9 cellular contexts compared by ENCODE assay signal in genomic region chr18:37578886-37579513, GRCh38. TPM values are rescaled to one million over a fixed set of nuclear protein-coding genes. Genes with fewer than 3 reads are reported as not detected.
DNase-seq lines count a peak whose midpoint lies in the region; ATAC-seq and TF ChIP-seq lines count a peak whose summit lies in the region.
"Had no signal": no experiment of that assay in that cellular context is flagged by ENCODE, and none has a peak within 500 bp of the region (broad histone marks: within the 10 kb centered on the region; RNA-seq: fewer than 3 reads in every experiment).

No MANE protein-coding gene starts in this region.

- peak; percentile 21 for DNase-seq in COR-L47 (lab: John Stamatoyannopoulos, UW)
- DNase-seq in MM.1S = peak; percentile 37
- peak; percentile 74 for DNase-seq in cerebellar cortex (ENCODE audit: low spot score)
- DNase-seq in neural progenitor cell (ENCODE audit: low spot score) = peak; percentile 19
- DNase-seq in stimulated activated naive CD4-positive, alpha-beta T cell (lab: John Stamatoyannopoulos, UW) = no peak
- DNase-seq in Peyer's patch = no peak

- H3K27me3 ChIP-seq in MM.1S (replicated peaks; ENCODE audit: insufficient read depth, low read length) = no peaks in the 10 kb centered on the region
- no peaks in the 10 kb centered on the region for H3K27me3 ChIP-seq in neural progenitor cell
- H3K27me3 ChIP-seq in Peyer's patch = no peaks in the 10 kb centered on the region

- H3K9me3 ChIP-seq in MM.1S (replicated peaks; ENCODE audit: insufficient read depth, low read length) (no peaks in the 10 kb centered on the region), neural progenitor cell (ENCODE audit: low read depth) (no peaks in the 10 kb centered on the region), Peyer's patch (no peaks in the 10 kb centered on the region)

- ATAC-seq in GM19395 (IDR thresholded peaks at IDR 0.05; ENCODE audit: unreplicated experiment) (peak; percentile 88), GM18498 (IDR thresholded peaks at IDR 0.05; ENCODE audit: unreplicated experiment) (no peak)

- H3K9me2 ChIP-seq in MM.1S (replicated peaks; ENCODE audit: insufficient read depth, low read length) = no peaks in the 10 kb centered on the region

- no peak overlapping the region for H3K27ac ChIP-seq in MM.1S (ENCODE audit: low read length)
- no peak overlapping the region for H3K27ac ChIP-seq in neural progenitor cell
- H3K27ac ChIP-seq in Peyer's patch = no peak overlapping the region

- no peaks in the 10 kb centered on the region for H3K9me3 Mint-ChIP-seq in neural progenitor cell
- H3K9me3 Mint-ChIP-seq: dendritic cell treated with granulocyte-macrophage colony-stimulating factor and Interleukin-4, amounts not matched to agents 40 ng/mL and 50 ng/mL, for 4 days had no signal

- no peak for TF ChIP-seq POLR2A in Peyer's patch (IDR thresholded peaks at IDR 0.05)

- H3K4me1 Mint-ChIP-seq in neural progenitor cell = peaks cover 22% of the 10 kb centered on the region

- TF ChIP-seq CTCF in MM.1S (IDR thresholded peaks at IDR 0.05; ENCODE audit: low read length) (peak; percentile 46), neural progenitor cell (IDR thresholded peaks at IDR 0.05) (peak; percentile 69), Peyer's patch (IDR thresholded peaks at IDR 0.05) (peak in 2 of 6 experiments; percentile 12 to 14)

- H3K4me3 ChIP-seq in MM.1S (ENCODE audit: low read length) = no peak overlapping the region
- H3K4me3 ChIP-seq in neural progenitor cell = no peak overlapping the region
- H3K4me3 ChIP-seq in Peyer's patch = no peak overlapping the region

- H3K36me3 ChIP-seq in MM.1S (replicated peaks; ENCODE audit: insufficient read depth, low read length) (no peaks in the 10 kb centered on the region), neural progenitor cell (no peaks in the 10 kb centered on the region), Peyer's patch (no peaks in the 10 kb centered on the region)

- peak overlapping the region; percentile 12; the same call in 1 of the 2 replicates for H3K4me2 ChIP-seq in MM.1S (ENCODE audit: low read depth, low read length)
- no peak overlapping the region for H3K4me2 ChIP-seq in neural progenitor cell

- no peak overlapping the region; the same call in 1 of the 2 replicates for H2AFZ ChIP-seq in MM.1S (ENCODE audit: low read length)
- H2AFZ ChIP-seq in neural progenitor cell (replicated peaks) = peak overlapping the region; percentile 4

- H4K20me1 ChIP-seq in MM.1S (ENCODE audit: insufficient read depth, low read length) = no peaks in the 10 kb centered on the region
- no peaks in the 10 kb centered on the region for H4K20me1 ChIP-seq in neural progenitor cell (ENCODE audit: low read depth)

- H3K4me3 Mint-ChIP-seq in neural progenitor cell = no peak overlapping the region
- H3K4me3 Mint-ChIP-seq: dendritic cell treated with granulocyte-macrophage colony-stimulating factor and Interleukin-4, amounts not matched to agents 40 ng/mL and 50 ng/mL, for 4 days had no signal

- H3K9ac ChIP-seq in MM.1S (ENCODE audit: low read length) (no peak overlapping the region), neural progenitor cell (no peak overlapping the region)

- H3K4me1 ChIP-seq in MM.1S (ENCODE audit: low read length) = no peaks in the 10 kb centered on the region
- H3K4me1 ChIP-seq in neural progenitor cell = peaks cover 26% of the 10 kb centered on the region
- H3K4me1 ChIP-seq in Peyer's patch = no peaks in the 10 kb centered on the region

- H3F3A ChIP-seq in MM.1S (ENCODE audit: insufficient read depth, low read length) = no peaks in the 10 kb centered on the region
- H3F3A ChIP-seq in neural progenitor cell (ENCODE audit: low read depth) = peaks cover 4% of the 10 kb centered on the region

- H3K79me2 ChIP-seq in MM.1S (ENCODE audit: low read length) = no peaks in the 10 kb centered on the region
- no peaks in the 10 kb centered on the region for H3K79me2 ChIP-seq in neural progenitor cell (ENCODE audit: low read depth)

- H3K27me3 Mint-ChIP-seq in neural progenitor cell (ENCODE audit: insufficient read depth, low read depth) = peaks cover 14% of the 10 kb centered on the region

- no peak overlapping the region for H3K27ac Mint-ChIP-seq in neural progenitor cell
- H3K27ac Mint-ChIP-seq: dendritic cell treated with granulocyte-macrophage colony-stimulating factor and Interleukin-4, amounts not matched to agents 40 ng/mL and 50 ng/mL, for 4 days had no signal

- H3K36me3 Mint-ChIP-seq in neural progenitor cell = no peaks in the 10 kb centered on the region

RNA-seq across cellular contexts. Expression of gene CELF4, which starts 13.4 kb away (rescaled TPM):
- 0.50 and 1.8 TPM in 2 replicates for total RNA-seq in neural progenitor cell (ENCODE audit: low replicate concordance)
- total RNA-seq in Peyer's patch = 1 to 10 TPM in 1 of 4 donors, under 1 TPM in 1, not detected in 2; 0.35 to 4.8 TPM

Comparison
In these comparisons a context has a peak if more than half of its experiments do, and no peak if none do; other contexts are left out.
1. DNase-seq: peak in COR-L47 (single experiment), MM.1S (single experiment), cerebellar cortex (single experiment) and neural progenitor cell (single experiment); none in stimulated activated naive CD4-positive, alpha-beta T cell (0 of 6) and Peyer's patch (0 of 3).